15 cellular contexts compared by ENCODE assay signal in genomic region chr9:135135927-135136311, GRCh38. TPM values are rescaled to one million over a fixed set of nuclear protein-coding genes. Genes with fewer than 3 reads are reported as not detected.
DNase-seq lines count a peak whose midpoint lies in the region; ATAC-seq lines count a peak whose summit lies in the region.
"Had no signal": no experiment of that assay in that cellular context is flagged by ENCODE, and none has a peak within 500 bp of the region (broad histone marks: within the 10 kb centered on the region; RNA-seq: fewer than 3 reads in every experiment).

No MANE protein-coding gene starts in this region.

- H3K23ac ChIP-seq in neuronal stem cell (ENCODE audit: low read depth, low read length, poor library complexity), result no peak overlapping the region

- no peak overlapping the region for H4K91ac ChIP-seq in neuronal stem cell (ENCODE audit: low read depth, low read length, poor library complexity)

- H2BK15ac ChIP-seq in neuronal stem cell (ENCODE audit: low read length), result no peak overlapping the region

- H3K9me3 ChIP-seq in NT2/D1 (ENCODE audit: insufficient read depth, low read length) (peaks cover 34% of the 10 kb centered on the region), neuronal stem cell (replicated peaks in 1 of 2; ENCODE audit: control insufficient read depth in 2 of 2, insufficient read depth in 1 of 2, low read depth in 1 of 2, low read length in 2 of 2) (peaks cover 0 to 17% of the 10 kb centered on the region in 2 donors)

- no peak overlapping the region for H3K4ac ChIP-seq in neuronal stem cell (ENCODE audit: low read length)

- DNase-seq in left ventricle myocardium superior (no peak), Right ventricle myocardium inferior (ENCODE audit: missing footprints) (no peak), NT2/D1 (ENCODE audit: low read depth, low spot score) (no peak), neuronal stem cell (ENCODE audit: low spot score) (no peak), NOMO-1 (lab: John Stamatoyannopoulos, UW; ENCODE audit: unreplicated experiment in 2 of 2) (no peak), NCI-H345 (lab: John Stamatoyannopoulos, UW) (no peak), OCI-M2 (lab: John Stamatoyannopoulos, UW; ENCODE audit: unreplicated experiment) (no peak)
- DNase-seq: Caco-2; CD8-positive, alpha-beta memory T cell; GDM1; H7 had no signal

- H2BK12ac ChIP-seq in neuronal stem cell (ENCODE audit: low read length), result no peak overlapping the region

- intact Hi-C loops in left ventricle myocardium superior (cut with micrococcal nuclease), result no loop called here
- intact Hi-C loops in Right ventricle myocardium inferior (cut with DNase I), result no loop called here

- H3K4me2 ChIP-seq in neuronal stem cell (ENCODE audit: insufficient read depth, low read length, poor library complexity, severe bottlenecking), result no peak overlapping the region
- H3K4me2 ChIP-seq: GM23338 had no signal

- no peak overlapping the region for H4K8ac ChIP-seq in neuronal stem cell (ENCODE audit: low read depth, low read length)

- no CpG with 5 or more reads among the region's 6 CpGs for WGBS in neuronal stem cell (ENCODE audit: extremely low coverage in 2 of 2, insufficient read length in 2 of 2, insufficient replicate concordance in 1 of 2), 2 donors

- H3K9ac ChIP-seq in NT2/D1 (ENCODE audit: insufficient read length, low read depth), result peak overlapping the region; percentile 33
- H3K9ac ChIP-seq in neuronal stem cell (ENCODE audit: low read depth, low read length, poor library complexity), result no peak overlapping the region

- no peak overlapping the region for H2AFZ ChIP-seq in neuronal stem cell (ENCODE audit: low read length)
- H2AFZ ChIP-seq: GM23338 had no signal

- H3K18ac ChIP-seq in neuronal stem cell (ENCODE audit: low read length), result peak overlapping the region; percentile 24

- H3K4me1 ChIP-seq in NT2/D1 (ENCODE audit: insufficient read depth, insufficient read length), result peaks cover 26% of the 10 kb centered on the region
- peaks cover 10 to 21% of the 10 kb centered on the region in 2 donors for H3K4me1 ChIP-seq in neuronal stem cell (ENCODE audit: control insufficient read depth in 2 of 2, insufficient read depth in 1 of 2, low read depth in 1 of 2, low read length in 2 of 2)
- H3K4me1 ChIP-seq: Caco-2 had no signal

- H3K36me3 ChIP-seq in NT2/D1 (ENCODE audit: insufficient read depth, insufficient read length, low read length), result no peaks in the 10 kb centered on the region
- no peaks in the 10 kb centered on the region for H3K36me3 ChIP-seq in neuronal stem cell (replicated peaks in 1 of 2; ENCODE audit: control insufficient read depth in 2 of 2, insufficient read depth in 2 of 2, low read length in 2 of 2)

- H3K27me3 ChIP-seq in NT2/D1 (ENCODE audit: insufficient read depth, insufficient read length), result peaks cover 35% of the 10 kb centered on the region
- H3K27me3 ChIP-seq in neuronal stem cell (ENCODE audit: control insufficient read depth in 3 of 3, insufficient read depth in 3 of 3, low read depth in 1 of 3, low read length in 3 of 3), result no peaks in the 10 kb centered on the region

- no peak overlapping the region for H2BK120ac ChIP-seq in neuronal stem cell (ENCODE audit: low read depth, low read length)

- no peak overlapping the region for H2BK5ac ChIP-seq in neuronal stem cell (ENCODE audit: low read length)

- H3K79me1 ChIP-seq in neuronal stem cell (ENCODE audit: low read depth, low read length), result peaks cover 2% of the 10 kb centered on the region

- H3K14ac ChIP-seq in neuronal stem cell (ENCODE audit: low read length), result no peak overlapping the region

- H2AK5ac ChIP-seq in neuronal stem cell (ENCODE audit: low read depth, low read length), result no peak overlapping the region

- no peak overlapping the region for H3K4me3 ChIP-seq in NT2/D1 (ENCODE audit: insufficient read length, low read depth)
- H3K4me3 ChIP-seq in neuronal stem cell (ENCODE audit: low read length in 2 of 2), result no peak overlapping the region
- H3K4me3 ChIP-seq: GM23338 had no signal

- H3K27ac ChIP-seq in cingulate gyrus (ENCODE audit: low read depth, low read length) (peak overlapping the region; percentile 47), neuronal stem cell (replicated peaks; ENCODE audit: low read length) (no peak overlapping the region)

- ATAC-seq in left ventricle myocardium superior, result peak; percentile 45
- ATAC-seq in Right ventricle myocardium inferior, result no peak

RNA-seq across cellular contexts. Expression of gene OLFM1, which starts 48.5 kb away (rescaled TPM):
- 12.5 TPM for total RNA-seq in left ventricle myocardium superior
- 17.9 TPM for total RNA-seq in Right ventricle myocardium inferior
- polyA plus RNA-seq in neuronal stem cell (2013, experiment 1 of 2), result 5.8 TPM
- polyA plus RNA-seq in neuronal stem cell (2013, experiment 2 of 2), result 5.8 TPM
- total RNA-seq: B cell; Caco-2; CD8-positive, alpha-beta memory T cell; HT-29 had no signal
- polyA plus RNA-seq: CD8-positive, alpha-beta memory T cell had no signal
